In genomic region chr2:105323117-105323516, GRCh38 we compare ENCODE assay signal across 21 cellular contexts. TPM values are rescaled to one million over a fixed set of nuclear protein-coding genes. Genes with fewer than 3 reads are reported as not detected.
DNase-seq lines count a peak whose midpoint lies in the region; ATAC-seq, FAIRE-seq and TF ChIP-seq lines count a peak whose summit lies in the region.
"Had no signal": no experiment of that assay in that cellular context is flagged by ENCODE, and none has a peak within 500 bp of the region (broad histone marks: within the 10 kb centered on the region; RNA-seq: fewer than 3 reads in every experiment).

No MANE protein-coding gene starts in this region.

- H2AK5ac ChIP-seq in H1 (ENCODE audit: low read depth, low read length), result 0 out of 2 replicates have a peak overlapping the region, but pooled peaks have one; percentile 76

- H2BK12ac ChIP-seq in H1 (ENCODE audit: low read depth, low read length), result no peak overlapping the region

- H3K4me3 Mint-ChIP-seq in activated T-cell treated with anti-CD3 and anti-CD28 coated beads, Interleukin-2, amount 50 U/mL, for 24 hours, result no peak overlapping the region
- no peak overlapping the region for H3K4me3 Mint-ChIP-seq in stimulated activated memory B cell treated with anti-CD40 and anti-IgM and Interleukin-4, amounts not matched to agents 10 μg/mL and 1 μg/mL and 100 μg/mL, for 72 hours

- H3K27ac ChIP-seq in H1 (ENCODE audit: low read depth, low read length), result no peak overlapping the region
- H3K27ac ChIP-seq: VCaP had no signal

- no peak for ATAC-seq in stimulated activated memory B cell treated with anti-CD40 and anti-IgM and Interleukin-4, amounts not matched to agents 10 μg/mL and 1 μg/mL and 100 μg/mL, for 72 hours
- no peak for ATAC-seq in HG02870 (IDR thresholded peaks at IDR 0.05; ENCODE audit: unreplicated experiment)
- ATAC-seq: left colon had no signal

- H2AFZ ChIP-seq in Loucy (ENCODE audit: low read length) (no peak overlapping the region), H1 (ENCODE audit: low read length) (no peak overlapping the region)

- no peak overlapping the region for H3K56ac ChIP-seq in H1 (replicated peaks; ENCODE audit: insufficient read length, low read depth, low read length)

- WGBS in H1 (ENCODE audit: extremely low coverage in 1 of 2, insufficient coverage in 1 of 2, insufficient read length in 1 of 2, insufficient replicate concordance in 2 of 2, low coverage in 1 of 2, low lambda C conversion rate in 2 of 2, missing lambda C conversion rate in 1 of 2), 2 experiments, result 86% methylated on average over 5 of the region's 5 CpGs; no CpG with 5 or more reads in 1 of the 2 experiments

- CTCF ChIA-PET in H1 (lab: Charles Lee; ENCODE audit: partially characterized antibody), result interaction anchor here (1.4 to 1.7 kb wide), 2 partner anchors 24 to 35 kb away, joined by 4 to 5 read pairs; no protein-coding TSS in a partner anchor

- H3K4me3 ChIP-seq in Loucy (ENCODE audit: low read length, poor library complexity, severe bottlenecking), result peak overlapping the region; percentile 11
- H3K4me3 ChIP-seq in H1 (ENCODE audit: extremely low read depth in 1 of 4, insufficient read depth in 2 of 4, low read depth in 3 of 4, low read length in 4 of 4), result no peak overlapping the region

- no peak overlapping the region for H3K14ac ChIP-seq in H1 (ENCODE audit: insufficient read length)

- peaks cover 85% of the 10 kb centered on the region for H3K79me2 ChIP-seq in Loucy (ENCODE audit: insufficient read depth, low read length)
- H3K79me2 ChIP-seq in H1 (ENCODE audit: control insufficient read depth in 1 of 2, insufficient read depth in 2 of 2, low read length in 2 of 2), result peaks cover 6 to 83% of the 10 kb centered on the region in 2 experiments; a peak in 3 of 4 replicates

- peaks cover 44% of the 10 kb centered on the region for H3K36me3 Mint-ChIP-seq in activated T-cell treated with anti-CD3 and anti-CD28 coated beads, Interleukin-2, amount 50 U/mL, for 24 hours (ENCODE audit: low read depth)
- H3K36me3 Mint-ChIP-seq in stimulated activated memory B cell treated with anti-CD40 and anti-IgM and Interleukin-4, amounts not matched to agents 10 μg/mL and 1 μg/mL and 100 μg/mL, for 72 hours, result peaks cover 21% of the 10 kb centered on the region
- H3K36me3 Mint-ChIP-seq: brain had no signal

- H3K9me3 ChIP-seq in Loucy (ENCODE audit: insufficient read depth, low read depth, low read length) (no peaks in the 10 kb centered on the region), H1 (ENCODE audit: insufficient read depth in 2 of 2, low read depth in 1 of 2, low read length in 1 of 2) (no peaks in the 10 kb centered on the region)

- TF ChIP-seq RAD21 in H1 (IDR thresholded peaks at IDR 0.05 in 1 of 2, conservative IDR thresholded peaks at IDR 0.05 in 1 of 2; ENCODE audit: low read depth in 2 of 2, low read length in 2 of 2), result no peak

- H3K18ac ChIP-seq in H1 (ENCODE audit: extremely low read depth, low read length), result no peak overlapping the region

- TF ChIP-seq POLR2A in H1 (IDR thresholded peaks at IDR 0.05; ENCODE audit: control extremely low read depth in 1 of 2, low read depth in 2 of 2, low read length in 2 of 2), result no peak

- no peak overlapping the region for H2BK5ac ChIP-seq in H1 (ENCODE audit: low read depth, low read length)

- 0 out of 2 replicates have a peak overlapping the region, but pooled peaks have one; percentile 53 for H2BK15ac ChIP-seq in H1 (ENCODE audit: low read length)

- TF ChIP-seq EP300 in H1 (IDR thresholded peaks at IDR 0.05; ENCODE audit: borderline replicate concordance in 1 of 2, low read depth in 2 of 2, low read length in 2 of 2), result no peak

- no peak overlapping the region for H4K8ac ChIP-seq in H1 (ENCODE audit: extremely low read depth, insufficient read depth, low read length)

- no peak overlapping the region for H4K5ac ChIP-seq in H1 (ENCODE audit: insufficient read length, low read depth, low read length)

- H3K4me1 ChIP-seq in Loucy (ENCODE audit: insufficient read depth, low read length, poor library complexity, severe bottlenecking) (peaks cover 52% of the 10 kb centered on the region), H1 (replicated peaks in 1 of 4; ENCODE audit: control insufficient read depth in 3 of 4, insufficient read depth in 4 of 4, low read length in 3 of 4) (peaks cover 0 to 10% (median 5%) of the 10 kb centered on the region in 4 experiments; a peak in 3 of 7 replicates)

- in situ Hi-C loops in G401 (cut with HindIII; ENCODE audit: low sequenced_read_pairs), result no loop called here

- H3K9ac ChIP-seq in Loucy (ENCODE audit: low read depth, low read length, poor library complexity, severe bottlenecking), result peak overlapping the region; percentile 20
- H3K9ac ChIP-seq in H1 (replicated peaks in 1 of 4; ENCODE audit: extremely low read depth in 1 of 4, low read depth in 3 of 4, low read length in 3 of 4), result no peak overlapping the region

- H3K23me2 ChIP-seq in H1 (ENCODE audit: low read depth, low read length), result no peaks in the 10 kb centered on the region

- H3K9me2 ChIP-seq in Loucy (replicated peaks; ENCODE audit: low read depth, low read length), result no peaks in the 10 kb centered on the region

- DNase-seq in activated T-cell treated with anti-CD3 and anti-CD28 coated beads, Interleukin-2, amount 50 U/mL, for 24 hours, result no peak
- no peak for DNase-seq in activated T-cell treated with anti-CD3 and anti-CD28 coated beads, Interleukin-2, amount 50 U/mL, for 48 hours
- DNase-seq in H1 (ENCODE audit: low read depth in 1 of 2, low spot score in 2 of 2) (no peak), G401 (ENCODE audit: low spot score) (no peak), dedifferentiated amniotic fluid mesenchymal stem cell (ENCODE audit: extremely low spot score) (no peak)
- DNase-seq: activated CD4-positive, alpha-beta T cell treated with anti-CD3 and anti-CD28 coated beads, Interleukin-2, amount 50 U/mL, for 48 hours; activated naive CD4-positive, alpha-beta T cell treated with anti-CD3 and anti-CD28 coated beads, Interleukin-2, amount 50 U/mL, for 16 hours; GDM1; glutamatergic neuron; H7; left colon; NCI-H1105; NCI-H2081 treated with DMSO at 0.1 percent for 48 hours; NK-92 treated with Interleukin-12 subunit alpha and Interleukin-12 subunit beta, amount 100 ng/mL, for 24 hours; T-helper 2 cell had no signal

- no peak overlapping the region for H4K91ac ChIP-seq in H1 (replicated peaks; ENCODE audit: insufficient read length, low read length)

- H3K27ac Mint-ChIP-seq in activated T-cell treated with anti-CD3 and anti-CD28 coated beads, Interleukin-2, amount 50 U/mL, for 24 hours, result peak overlapping the region; percentile 68
- H3K27ac Mint-ChIP-seq in stimulated activated memory B cell treated with anti-CD40 and anti-IgM and Interleukin-4, amounts not matched to agents 10 μg/mL and 1 μg/mL and 100 μg/mL, for 72 hours, result peak overlapping the region; percentile 14

- H2BK120ac ChIP-seq in H1 (replicated peaks; ENCODE audit: low read depth, low read length), result no peak overlapping the region

- FAIRE-seq in H1 (lab: Jason Lieb, UNC), result no peak
- FAIRE-seq: RCC 7860 had no signal

- peaks cover 68% of the 10 kb centered on the region for H3K4me1 Mint-ChIP-seq in activated T-cell treated with anti-CD3 and anti-CD28 coated beads, Interleukin-2, amount 50 U/mL, for 24 hours (ENCODE audit: low read depth)
- H3K4me1 Mint-ChIP-seq in stimulated activated memory B cell treated with anti-CD40 and anti-IgM and Interleukin-4, amounts not matched to agents 10 μg/mL and 1 μg/mL and 100 μg/mL, for 72 hours, result peaks cover 55% of the 10 kb centered on the region

- no peak overlapping the region for H2BK20ac ChIP-seq in H1 (ENCODE audit: low read length)

- H3K27me3 Mint-ChIP-seq in activated T-cell treated with anti-CD3 and anti-CD28 coated beads, Interleukin-2, amount 50 U/mL, for 24 hours, result no peaks in the 10 kb centered on the region
- no peaks in the 10 kb centered on the region for H3K27me3 Mint-ChIP-seq in stimulated activated memory B cell treated with anti-CD40 and anti-IgM and Interleukin-4, amounts not matched to agents 10 μg/mL and 1 μg/mL and 100 μg/mL, for 72 hours
- H3K27me3 Mint-ChIP-seq: brain had no signal

- H3K79me1 ChIP-seq in H1 (ENCODE audit: low read depth, low read length), result peaks cover 20% of the 10 kb centered on the region

- H3K36me3 ChIP-seq in Loucy (ENCODE audit: insufficient read depth, low read length) (no peaks in the 10 kb centered on the region), H1 (ENCODE audit: control insufficient read depth in 2 of 4, insufficient read depth in 4 of 4, low read length in 3 of 4) (no peaks in the 10 kb centered on the region)

- H3K4me2 ChIP-seq in Loucy (ENCODE audit: low read depth, low read length, poor library complexity, severe bottlenecking) (peak overlapping the region; percentile 91), H1 (ENCODE audit: insufficient read depth in 1 of 2, low read depth in 2 of 2, low read length in 2 of 2) (no peak overlapping the region)

- H3K27me3 ChIP-seq in Loucy (ENCODE audit: insufficient read depth, low read length, poor library complexity, severe bottlenecking) (no peaks in the 10 kb centered on the region), H1 (replicated peaks in 1 of 4; ENCODE audit: control insufficient read depth in 3 of 4, extremely low read depth in 1 of 4, insufficient read depth in 3 of 4, low read length in 3 of 4) (no peaks in the 10 kb centered on the region)

- no peaks in the 10 kb centered on the region for H3K9me3 Mint-ChIP-seq in activated T-cell treated with anti-CD3 and anti-CD28 coated beads, Interleukin-2, amount 50 U/mL, for 24 hours
- no peaks in the 10 kb centered on the region for H3K9me3 Mint-ChIP-seq in stimulated activated memory B cell treated with anti-CD40 and anti-IgM and Interleukin-4, amounts not matched to agents 10 μg/mL and 1 μg/mL and 100 μg/mL, for 72 hours
- H3K9me3 Mint-ChIP-seq: brain had no signal

- 0 out of 2 replicates have a peak, but pooled peaks cover 4% of the 10 kb centered on the region for H3F3A ChIP-seq in Loucy (ENCODE audit: low read depth)

- TF ChIP-seq CTCF in Loucy (conservative IDR thresholded peaks at IDR 0.05; ENCODE audit: low read length) (no peak), H1 (IDR thresholded peaks at IDR 0.05; ENCODE audit: control extremely low read depth in 1 of 3, insufficient read depth in 1 of 3, low read depth in 1 of 3, low read length in 3 of 3) (no peak)

- H3K23ac ChIP-seq in H1 (ENCODE audit: insufficient read length), result no peak overlapping the region

- H4K20me1 ChIP-seq in Loucy (ENCODE audit: insufficient read depth, low read length, poor library complexity, severe bottlenecking), result peaks cover 24% of the 10 kb centered on the region
- H4K20me1 ChIP-seq in H1 (replicated peaks in 1 of 2; ENCODE audit: control insufficient read depth in 1 of 2, insufficient read depth in 2 of 2, low read length in 2 of 2), result peaks cover 0 to 7% of the 10 kb centered on the region in 2 experiments

- no peak overlapping the region for H3K4ac ChIP-seq in H1 (replicated peaks; ENCODE audit: insufficient read length, low read depth, low read length)

- POLR2A ChIA-PET in H1 (lab: Charles Lee; ENCODE audit: partially characterized antibody), result interaction anchor here (1.4 kb wide), 1 partner anchor 9 kb away, joined by 3 read pairs; no protein-coding TSS in a partner anchor

RNA-seq across cellular contexts. Expression of gene TGFBRAP1, which starts 6.4 kb away (rescaled TPM):
- total RNA-seq in H1 (2021; fragmentation: NEBNext Ultra II Directional; extraction: Animal tissue kit (Norgen Biotek cat#: 25700)), result 20.2 and 21.9 TPM in 2 replicates
- 11.2 and 11.7 TPM in 2 replicates for polyA plus RNA-seq in H1 (2011; rRNA removed)
- polyA plus RNA-seq in H1 (2011; cell fraction: cytosol; rRNA removed), result 10.0 TPM
- 13.4 TPM for polyA plus RNA-seq in H1 (2011; cell fraction: nucleus; rRNA removed)
- 11.0 to 13.4 TPM (median 12.8 TPM) in 4 replicates for polyA plus RNA-seq in H1 (2012, experiment 1 of 2)
- polyA plus RNA-seq in H1 (2012, experiment 2 of 2), result 5.6 TPM
- 9.6 TPM for polyA plus RNA-seq in H1 (2013, experiment 1 of 2)
- polyA plus RNA-seq in H1 (2013, experiment 2 of 2), result 10.2 TPM
- polyA minus RNA-seq in H1 (2011; rRNA and poly(A)+ RNA removed), result 16.0 and 18.8 TPM in 2 replicates
- polyA minus RNA-seq in H1 (2011; cell fraction: cytosol; rRNA and poly(A)+ RNA removed), result 12.4 TPM
- 12.7 TPM for polyA minus RNA-seq in H1 (2011; cell fraction: nucleus; rRNA and poly(A)+ RNA removed)
- total RNA-seq in G401 (2014; rRNA removed; shearing (Covaris generic)), result 16.7 and 30.4 TPM in 2 replicates

RNA-seq across cellular contexts. Expression of gene C2orf49, which starts 14.2 kb away (rescaled TPM):
- total RNA-seq in H1 (2021; fragmentation: NEBNext Ultra II Directional; extraction: Animal tissue kit (Norgen Biotek cat#: 25700)), result 14.4 and 19.9 TPM in 2 replicates
- polyA plus RNA-seq in H1 (2011; rRNA removed), result 3.9 and 5.6 TPM in 2 replicates
- 12.0 TPM for polyA plus RNA-seq in H1 (2011; cell fraction: cytosol; rRNA removed)
- polyA plus RNA-seq in H1 (2011; cell fraction: nucleus; rRNA removed), result 2.0 TPM
- 10.9 to 15.4 TPM (median 12.8 TPM) in 4 replicates for polyA plus RNA-seq in H1 (2012, experiment 1 of 2)
- polyA plus RNA-seq in H1 (2012, experiment 2 of 2), result 3.7 TPM
- polyA plus RNA-seq in H1 (2013, experiment 1 of 2), result 18.3 TPM
- 16.8 TPM for polyA plus RNA-seq in H1 (2013, experiment 2 of 2)
- polyA minus RNA-seq in H1 (2011; rRNA and poly(A)+ RNA removed), result 4.5 and 4.8 TPM in 2 replicates
- polyA minus RNA-seq in H1 (2011; cell fraction: cytosol; rRNA and poly(A)+ RNA removed), result 5.4 TPM
- polyA minus RNA-seq in H1 (2011; cell fraction: nucleus; rRNA and poly(A)+ RNA removed), result 11.3 TPM
- total RNA-seq in G401 (2014; rRNA removed; shearing (Covaris generic)), result 8.3 and 46.0 TPM in 2 replicates
